37 cellular contexts compared by ENCODE assay signal in genomic region chr5:180640765-180641565, GRCh38. TPM values are rescaled to one million over a fixed set of nuclear protein-coding genes. Genes with fewer than 3 reads are reported as not detected.
DNase-seq lines count a peak whose midpoint lies in the region; ATAC-seq, FAIRE-seq and TF ChIP-seq lines count a peak whose summit lies in the region.
"Had no signal": no experiment of that assay in that cellular context is flagged by ENCODE, and none has a peak within 500 bp of the region (broad histone marks: within the 10 kb centered on the region; RNA-seq: fewer than 3 reads in every experiment).

No MANE protein-coding gene starts in this region.

- H3K4me3 ChIP-seq in SJCRH30 = no peak overlapping the region
- H3K4me3 ChIP-seq: BLaER1 treated with 17β-estradiol and CSF1 and Interleukin-3, amounts not matched to agents 10 nM and 100 nM had no signal

- DNase-seq in activated effector memory CD4-positive, alpha-beta T cell treated with anti-CD3 and anti-CD28 coated beads, Interleukin-2, amount 50 U/mL, for 16 hours = peak; percentile 56
- no peak for DNase-seq in activated effector memory CD4-positive, alpha-beta T cell treated with Interleukin-2 at 50 U/mL for 16 hours
- DNase-seq in GM12892 (ENCODE audit: insufficient read length) (peak; percentile 23), glutamatergic neuron (peak; percentile 14), posterior cingulate gyrus (peak in 7 of 10 donors; percentile 3 to 79 (median 20)), HEK293T (ENCODE audit: extremely low spot score) (no peak), T-cell (no peak), SJCRH30 (no peak)
- DNase-seq: activated CD4-positive, alpha-beta T cell treated with anti-CD3 and anti-CD28 coated beads for 1 hour; activated naive CD4-positive, alpha-beta T cell treated with anti-CD3 and anti-CD28 coated beads, Interleukin-2, amount 50 U/mL, for 16 hours; amniotic stem cell; brain microvascular endothelial cell; COR-L47; foreskin keratinocyte; midbrain; NCI-H1092 treated with DMSO at 0.1 percent for 48 hours; NCI-H187 treated with DMSO at 0.1 percent for 48 hours; NCI-H2171 treated with DMSO at 0.1 percent for 48 hours; NCI-H524; NK-92 treated with Interleukin-12 subunit alpha and Interleukin-12 subunit beta, amount 100 ng/mL, for 24 hours; occipital lobe; SIG-M5; small intestine; stimulated activated CD4-positive, alpha-beta T cell treated with anti-CD3 and anti-CD28 coated beads, Interleukin-2, amount 100 ng/mL, for 24 hours; T-helper 1 cell had no signal

- FAIRE-seq in GM12892 (lab: Jason Lieb, UNC) = no peak
- FAIRE-seq: G401.6, GM19239, H54, small intestine had no signal

- H3K27ac ChIP-seq in SJCRH30 = no peak overlapping the region
- H3K27ac ChIP-seq: brain microvascular endothelial cell, foreskin keratinocyte had no signal

- no peaks in the 10 kb centered on the region; the same call in none of the 2 replicates for H3K27me3 ChIP-seq in SJCRH30
- H3K27me3 ChIP-seq: brain microvascular endothelial cell, foreskin keratinocyte had no signal

- H3K4me3 Mint-ChIP-seq in glutamatergic neuron (ENCODE audit: unreplicated experiment) = no peak overlapping the region
- H3K4me3 Mint-ChIP-seq in T-cell = no peak overlapping the region
- H3K4me3 Mint-ChIP-seq: activated T-helper 1 cell treated with anti-CD3 and anti-CD28 coated beads, Interleukin-12 subunit alpha, Interleukin-12 subunit beta, Interleukin-2, Interleukin-4 antibody, amounts not matched to agents 30 ng/mL and 10 ng/mL and 1 ng/mL, durations not matched to agents 14 hours and 24 hours and 36 hours; naive thymus-derived CD4-positive, alpha-beta T cell; type B pancreatic cell had no signal

- no peaks in the 10 kb centered on the region for H3K9me3 ChIP-seq in SJCRH30 (replicated peaks)
- H3K9me3 ChIP-seq: BLaER1 treated with 17β-estradiol and CSF1 and Interleukin-3, amounts not matched to agents 10 nM and 100 nM had no signal

- H3K27ac Mint-ChIP-seq in glutamatergic neuron (ENCODE audit: unreplicated experiment) (no peak overlapping the region), T-cell (no peak overlapping the region)
- H3K27ac Mint-ChIP-seq: activated T-helper 1 cell treated with anti-CD3 and anti-CD28 coated beads, Interleukin-12 subunit alpha, Interleukin-12 subunit beta, Interleukin-2, Interleukin-4 antibody, amounts not matched to agents 30 ng/mL and 10 ng/mL and 1 ng/mL, durations not matched to agents 14 hours and 24 hours and 36 hours; naive thymus-derived CD4-positive, alpha-beta T cell; type B pancreatic cell had no signal

- POLR2A ChIA-PET in HEK293T (lab: Yijun Ruan, JAX) (no interaction called here), T-cell (lab: Charles Lee) (no interaction called here)

- TF ChIP-seq CTCF in glutamatergic neuron (IDR thresholded peaks at IDR 0.05; ENCODE audit: partially characterized antibody, unreplicated experiment) = no peak

- intact Hi-C loops in posterior cingulate gyrus (cut with DNase I) = no loop called here

- H3K4me1 Mint-ChIP-seq in glutamatergic neuron (ENCODE audit: low read depth, unreplicated experiment) (peaks cover 3% of the 10 kb centered on the region), T-cell (peaks cover 0 to 7% (median 0%) of the 10 kb centered on the region in 3 donors)

- no peak for TF ChIP-seq POLR2A in GM12892 (IDR thresholded peaks at IDR 0.05; ENCODE audit: low read depth, low read length)

- CTCF ChIA-PET in HEK293T (lab: Yijun Ruan, JAX) (no interaction called here), T-cell (lab: Charles Lee) (no interaction called here)

- H3K9me3 Mint-ChIP-seq in glutamatergic neuron (ENCODE audit: unreplicated experiment) (peaks cover 2% of the 10 kb centered on the region), T-cell (no peaks in the 10 kb centered on the region)
- H3K9me3 Mint-ChIP-seq: activated T-helper 1 cell treated with anti-CD3 and anti-CD28 coated beads, Interleukin-12 subunit alpha, Interleukin-12 subunit beta, Interleukin-2, Interleukin-4 antibody, amounts not matched to agents 30 ng/mL and 10 ng/mL and 1 ng/mL, durations not matched to agents 14 hours and 24 hours and 36 hours; type B pancreatic cell had no signal

- H3K4me1 ChIP-seq in SJCRH30 = no peaks in the 10 kb centered on the region
- H3K4me1 ChIP-seq: foreskin keratinocyte had no signal

- peaks cover 16% of the 10 kb centered on the region for H3K27me3 Mint-ChIP-seq in glutamatergic neuron (ENCODE audit: unreplicated experiment)
- peaks cover 0 to 1% of the 10 kb centered on the region in 2 donors for H3K27me3 Mint-ChIP-seq in T-cell

- H3K36me3 Mint-ChIP-seq in glutamatergic neuron (ENCODE audit: unreplicated experiment) (no peaks in the 10 kb centered on the region), T-cell (no peaks in the 10 kb centered on the region)
- H3K36me3 Mint-ChIP-seq: naive thymus-derived CD4-positive, alpha-beta T cell; type B pancreatic cell had no signal

- H3K36me3 ChIP-seq in SJCRH30 = no peaks in the 10 kb centered on the region
- H3K36me3 ChIP-seq: BLaER1 treated with 17β-estradiol and CSF1 and Interleukin-3, amounts not matched to agents 10 nM and 100 nM; brain microvascular endothelial cell had no signal

- no peak for ATAC-seq in T-cell (replicated peaks in 1 of 4)
- ATAC-seq: foreskin keratinocyte; left colon; naive thymus-derived CD4-positive, alpha-beta T cell; Panc1 had no signal

TF ChIP-seq in HEK293T, 16 proteins besides CTCF, POLR2A, EP300 and RAD21:
- TF ChIP-seq FOXA1 (IDR thresholded peaks at IDR 0.05) (no peak), TARDBP (IDR thresholded peaks at IDR 0.05) (no peak), SP1 (IDR thresholded peaks at IDR 0.05) (no peak), L3MBTL2 (conservative IDR thresholded peaks at IDR 0.05) (no peak), ARNT (IDR thresholded peaks at IDR 0.05) (no peak), LEF1 (IDR thresholded peaks at IDR 0.05; ENCODE audit: borderline replicate concordance) (no peak), FOXM1 (IDR thresholded peaks at IDR 0.05; ENCODE audit: borderline replicate concordance) (no peak), HDGF (IDR thresholded peaks at IDR 0.05; ENCODE audit: borderline replicate concordance) (no peak), ELF4 (IDR thresholded peaks at IDR 0.05) (no peak), CTBP1 (IDR thresholded peaks at IDR 0.05; ENCODE audit: borderline replicate concordance) (no peak)

RNA-seq across cellular contexts. Expression of gene FLT4, which starts 8.4 kb away (rescaled TPM):
- polyA plus RNA-seq in GM12892 (2012; ENCODE audit: missing spikeins) = not detected
- total RNA-seq in glutamatergic neuron (ENCODE audit: unreplicated experiment) (0.17 TPM), T-cell (10 to 100 TPM in 1 of 5 donors, 1 to 10 TPM in 4; 5.0 to 11.6 (median 8.6) TPM)
- 0.08 TPM in 1 of 2 replicates, not detected in the other for total RNA-seq in SJCRH30 (2014; rRNA removed; shearing (Covaris generic))
- total RNA-seq: HT-29 had no signal

RNA-seq across cellular contexts. Expression of gene SCGB3A1, which starts 49.7 kb away (rescaled TPM):
- not detected for polyA plus RNA-seq in GM12892 (2012; ENCODE audit: missing spikeins)
- total RNA-seq in glutamatergic neuron (ENCODE audit: unreplicated experiment) (not detected), T-cell (under 1 TPM in 2 of 5 donors, not detected in 3; 0.92 to 0.99 TPM)
- not detected in 2 replicates for total RNA-seq in SJCRH30 (2014; rRNA removed; shearing (Covaris generic))
- total RNA-seq: activated T-helper 1 cell treated with anti-CD3 and anti-CD28 coated beads, Interleukin-12 subunit alpha, Interleukin-12 subunit beta, Interleukin-2, Interleukin-4 antibody, amounts not matched to agents 30 ng/mL and 10 ng/mL and 1 ng/mL, durations not matched to agents 14 hours and 24 hours and 36 hours; foreskin keratinocyte; HT-29; left colon; occipital lobe; renal cortical epithelial cell; subcutaneous adipose tissue had no signal
- polyA plus RNA-seq: foreskin keratinocyte; naive thymus-derived CD4-positive, alpha-beta T cell had no signal

Comparison
In these comparisons a context has a peak if more than half of its experiments do, and no peak if none do; other contexts are left out.
1. DNase-seq: peak in activated effector memory CD4-positive, alpha-beta T cell treated with anti-CD3 and anti-CD28 coated beads, Interleukin-2, amount 50 U/mL, for 16 hours (single experiment), GM12892 (single experiment), glutamatergic neuron (single experiment) and posterior cingulate gyrus (7 of 10); none in activated effector memory CD4-positive, alpha-beta T cell treated with Interleukin-2 at 50 U/mL for 16 hours (single experiment), HEK293T (single experiment), T-cell (0 of 34) and SJCRH30 (0 of 2).